10 cellular contexts compared by ENCODE assay signal in genomic region chr10:22023508-22023907, GRCh38.
"Had no signal": no experiment of that assay in that cellular context is flagged by ENCODE, and none has a peak within 500 bp of the region (broad histone marks: within the 10 kb centered on the region; RNA-seq: fewer than 3 reads in every experiment).

No MANE protein-coding gene starts in this region.

- H3K4me1 Mint-ChIP-seq: neural crest cell had no signal

- H3K9me3 ChIP-seq: esophagus muscularis mucosa, left ventricle myocardium inferior, prostate gland had no signal

- H3K4me3 ChIP-seq: adrenal gland, esophagus muscularis mucosa, prostate gland had no signal

- H3K27me3 ChIP-seq: adrenal gland, esophagus muscularis mucosa had no signal

- H3K4me1 ChIP-seq: adrenal gland, prostate gland had no signal

- H3K9me3 Mint-ChIP-seq: immature natural killer cell had no signal

- DNase-seq: activated CD8-positive, alpha-beta memory T cell treated with anti-CD3 and anti-CD28 coated beads, Interleukin-2, amount 50 U/mL, for 48 hours; kidney glomerular epithelial cell; mammary epithelial cell; SW 1271 had no signal

- H3K36me3 ChIP-seq: adrenal gland, esophagus muscularis mucosa, left ventricle myocardium inferior, prostate gland had no signal

- H3K27ac ChIP-seq: adrenal gland, esophagus muscularis mucosa, prostate gland had no signal

- H3K4me3 Mint-ChIP-seq: neural crest cell had no signal
